In genomic region chr5:140664353-140665119, GRCh38 we compare ENCODE assay signal across 8 cellular contexts. TPM values are rescaled to one million over a fixed set of nuclear protein-coding genes. Genes with fewer than 3 reads are reported as not detected.
DNase-seq lines count a peak whose midpoint lies in the region; ATAC-seq, FAIRE-seq and TF ChIP-seq lines count a peak whose summit lies in the region.

WDR55 (plus strand) TSS chr5:140664904; CDS start chr5:140664913, 9 bp downstream.

- ATAC-seq in GM19025 (IDR thresholded peaks at IDR 0.05; ENCODE audit: low read depth, unreplicated experiment) (peak; percentile 97), HG03342 (IDR thresholded peaks at IDR 0.05; ENCODE audit: unreplicated experiment) (peak; percentile 98)

- H2AFZ ChIP-seq in keratinocyte (ENCODE audit: control insufficient read depth, low read length), result peak within 1 kb of the TSS; percentile 100

- DNase-seq in AG09319 (ENCODE audit: extremely low read depth, low read depth) (peak; percentile 62), NCI-H460 (ENCODE audit: extremely low read depth, low read depth) (peak; percentile 91), cerebellum (ENCODE audit: low spot score) (peak; percentile 95), keratinocyte (ENCODE audit: low read depth, low spot score) (peak; percentile 60)
- peak; percentile 91 for DNase-seq in activated CD4-positive, alpha-beta T cell treated with anti-CD3 and anti-CD28 coated beads for 1 hour
- peak; percentile 87 to 94 for DNase-seq in stimulated activated CD4-positive, alpha-beta T cell treated with anti-CD3 and anti-CD28 coated beads, Interleukin-15, amount 100 ng/mL, for 1 hour (ENCODE audit: low read depth in 1 of 2, low spot score in 1 of 2)

- H3K4me2 ChIP-seq in keratinocyte (ENCODE audit: control insufficient read depth, extremely low read depth, insufficient read depth, low read depth, low read length), result peak within 1 kb of the TSS; percentile 98

- peak; percentile 63 for FAIRE-seq in keratinocyte (lab: Jason Lieb, UNC)

- peaks cover 3% of the 10 kb centered on the region for H3K4me1 ChIP-seq in keratinocyte (ENCODE audit: control insufficient read depth, extremely low read depth, insufficient read depth, low read length)

- dilution Hi-C loops in keratinocyte (cut with MboI; ENCODE audit: extremely low pct_ligation_motif_present, low sequenced_read_pairs), result no loop called here

- H3K9me1 ChIP-seq in keratinocyte (ENCODE audit: control insufficient read depth, extremely low read depth, insufficient read depth, low read length), result no peaks in the 10 kb centered on the region

- H3K4me3 ChIP-seq in keratinocyte (ENCODE audit: control insufficient read depth in 2 of 3, extremely low read depth in 1 of 3, insufficient read depth in 2 of 3, low read depth in 1 of 3, low read length in 3 of 3), result peak within 1 kb of the TSS; percentile 84 to 99 (median 88)

- no peaks in the 10 kb centered on the region for H3K27me3 ChIP-seq in keratinocyte (ENCODE audit: control insufficient read depth, extremely low read depth, insufficient read depth, low read length)

- H3K79me2 ChIP-seq in keratinocyte (ENCODE audit: control insufficient read depth, insufficient read depth, low read length), result peaks cover 35% of the 10 kb centered on the region

- peaks cover 25 to 36% of the 10 kb centered on the region in 2 experiments for H3K36me3 ChIP-seq in keratinocyte (ENCODE audit: control insufficient read depth in 2 of 2, extremely low read depth in 1 of 2, insufficient read depth in 2 of 2, low read length in 2 of 2)

- no peak for TF ChIP-seq CTCF in AG09319 (IDR thresholded peaks at IDR 0.05; ENCODE audit: low read depth, low read length)
- no peak for TF ChIP-seq CTCF in keratinocyte (optimal IDR thresholded peaks at IDR 0.05 in 1 of 3, IDR thresholded peaks at IDR 0.05 in 1 of 3, conservative IDR thresholded peaks at IDR 0.05 in 1 of 3; ENCODE audit: extremely low read depth in 1 of 3, insufficient read depth in 2 of 3, low read length in 3 of 3)

- peak within 1 kb of the TSS; percentile 82 for H3K27ac ChIP-seq in keratinocyte (ENCODE audit: control insufficient read depth, insufficient read depth, low read length)

- no peaks in the 10 kb centered on the region for H4K20me1 ChIP-seq in keratinocyte (ENCODE audit: control insufficient read depth, extremely low read depth, insufficient read depth, low read length)

- peak within 1 kb of the TSS; percentile 84 for H3K9ac ChIP-seq in keratinocyte (ENCODE audit: control insufficient read depth, extremely low read depth, insufficient read depth, low read length)

- no peaks in the 10 kb centered on the region for H3K9me3 ChIP-seq in keratinocyte (ENCODE audit: control insufficient read depth, low read depth, low read length)

RNA-seq across cellular contexts. Expression of gene WDR55, which starts in this region (rescaled TPM):
- 22.9 and 25.1 TPM in 2 replicates for total RNA-seq in NCI-H460 (2014; rRNA removed; shearing (Covaris generic))
- polyA plus RNA-seq in NCI-H460 (2014; cell fraction: nucleus; rRNA removed), result 53.9 and 55.9 TPM in 2 replicates
- 12.5 TPM for total RNA-seq in cerebellum
- polyA plus RNA-seq in keratinocyte, result 21.6 to 29.3 TPM (median 22.1 TPM) in 3 replicates
- polyA plus RNA-seq in keratinocyte (2011; ENCODE audit: low read depth), result 6.8 TPM
- polyA plus RNA-seq in keratinocyte (2011; cell fraction: cytosol; rRNA removed), result 18.5 and 19.9 TPM in 2 replicates
- polyA plus RNA-seq in keratinocyte (2011; cell fraction: nucleus; rRNA removed), result 40.0 and 43.7 TPM in 2 replicates
- 20.5 and 23.3 TPM in 2 replicates for polyA plus RNA-seq in keratinocyte (2012; ENCODE audit: low replicate concordance)
- 20.4 to 24.2 TPM (median 20.9 TPM) in 3 replicates for polyA minus RNA-seq in keratinocyte
- 24.2 TPM for polyA minus RNA-seq in keratinocyte (2011; cell fraction: cytosol; rRNA and poly(A)+ RNA removed)
- polyA minus RNA-seq in keratinocyte (2011; cell fraction: nucleus; rRNA and poly(A)+ RNA removed), result 13.6 and 17.0 TPM in 2 replicates

Comparison
In these comparisons a context has a peak if more than half of its experiments do, and no peak if none do; other contexts are left out.
1. Peak in every context shown above with its lines: DNase-seq, ATAC-seq, H3K4me3 ChIP-seq and H3K27ac ChIP-seq.